In the genomic region with DNA sequence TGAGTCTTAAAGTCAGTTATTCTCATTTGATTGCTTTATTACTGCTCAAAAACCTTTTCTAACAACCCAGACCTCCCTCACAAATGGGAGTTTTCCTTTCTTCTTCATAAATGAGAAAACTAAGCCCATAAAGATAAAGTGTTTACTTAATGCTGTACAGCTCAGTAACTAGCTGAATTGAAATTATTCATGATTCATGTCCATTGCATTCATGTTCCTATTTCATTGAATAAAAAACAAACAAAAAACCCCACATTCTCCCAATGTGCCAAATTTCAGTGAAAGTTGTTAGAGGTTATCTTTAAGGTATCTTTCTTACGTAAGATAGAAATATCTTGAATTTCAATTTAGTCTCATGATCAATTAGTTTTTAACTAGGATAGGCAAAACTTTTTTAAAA, we compare ENCODE assay signal across 1 cellular context.
TF ChIP-seq lines count a peak whose summit lies in the region.

No MANE protein-coding gene starts in this region.

TF ChIP-seq in IMR-90, 13 proteins besides CTCF, POLR2A, EP300 and RAD21:
- TF ChIP-seq MXI1 (IDR thresholded peaks at IDR 0.05; ENCODE audit: borderline replicate concordance, low read depth, low read length) (no peak), CEBPB (IDR thresholded peaks at IDR 0.05; ENCODE audit: low read depth, low read length) (no peak), SMC3 (IDR thresholded peaks at IDR 0.05; ENCODE audit: low read depth, low read length) (no peak), MAFK (IDR thresholded peaks at IDR 0.05; ENCODE audit: low read depth, low read length) (no peak), CHD1 (IDR thresholded peaks at IDR 0.05; ENCODE audit: low read depth, low read length) (no peak), MAZ (IDR thresholded peaks at IDR 0.05; ENCODE audit: borderline replicate concordance, low read depth, low read length) (no peak), NFE2L2 (IDR thresholded peaks at IDR 0.05; ENCODE audit: low read depth, low read length) (no peak), BHLHE40 (IDR thresholded peaks at IDR 0.05; ENCODE audit: low read depth, low read length) (no peak), FOS (IDR thresholded peaks at IDR 0.05; ENCODE audit: low read depth, low read length) (no peak), RCOR1 (IDR thresholded peaks at IDR 0.05; ENCODE audit: insufficient replicate concordance, low read length) (no peak)
- TF ChIP-seq, protein P1, sequence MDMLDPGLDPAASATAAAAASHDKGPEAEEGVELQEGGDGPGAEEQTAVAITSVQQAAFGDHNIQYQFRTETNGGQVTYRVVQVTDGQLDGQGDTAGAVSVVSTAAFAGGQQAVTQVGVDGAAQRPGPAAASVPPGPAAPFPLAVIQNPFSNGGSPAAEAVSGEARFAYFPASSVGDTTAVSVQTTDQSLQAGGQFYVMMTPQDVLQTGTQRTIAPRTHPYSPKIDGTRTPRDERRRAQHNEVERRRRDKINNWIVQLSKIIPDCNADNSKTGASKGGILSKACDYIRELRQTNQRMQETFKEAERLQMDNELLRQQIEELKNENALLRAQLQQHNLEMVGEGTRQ (IDR thresholded peaks at IDR 0.05; ENCODE audit: low read depth, low read length) = no peak
- TF ChIP-seq, protein P2, sequence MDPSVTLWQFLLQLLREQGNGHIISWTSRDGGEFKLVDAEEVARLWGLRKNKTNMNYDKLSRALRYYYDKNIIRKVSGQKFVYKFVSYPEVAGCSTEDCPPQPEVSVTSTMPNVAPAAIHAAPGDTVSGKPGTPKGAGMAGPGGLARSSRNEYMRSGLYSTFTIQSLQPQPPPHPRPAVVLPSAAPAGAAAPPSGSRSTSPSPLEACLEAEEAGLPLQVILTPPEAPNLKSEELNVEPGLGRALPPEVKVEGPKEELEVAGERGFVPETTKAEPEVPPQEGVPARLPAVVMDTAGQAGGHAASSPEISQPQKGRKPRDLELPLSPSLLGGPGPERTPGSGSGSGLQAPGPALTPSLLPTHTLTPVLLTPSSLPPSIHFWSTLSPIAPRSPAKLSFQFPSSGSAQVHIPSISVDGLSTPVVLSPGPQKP (IDR thresholded peaks at IDR 0.05; ENCODE audit: borderline replicate concordance, low read depth, low read length) = no peak
